Comparison of ENCODE assay signal across 29 cellular contexts in the genomic region with DNA sequence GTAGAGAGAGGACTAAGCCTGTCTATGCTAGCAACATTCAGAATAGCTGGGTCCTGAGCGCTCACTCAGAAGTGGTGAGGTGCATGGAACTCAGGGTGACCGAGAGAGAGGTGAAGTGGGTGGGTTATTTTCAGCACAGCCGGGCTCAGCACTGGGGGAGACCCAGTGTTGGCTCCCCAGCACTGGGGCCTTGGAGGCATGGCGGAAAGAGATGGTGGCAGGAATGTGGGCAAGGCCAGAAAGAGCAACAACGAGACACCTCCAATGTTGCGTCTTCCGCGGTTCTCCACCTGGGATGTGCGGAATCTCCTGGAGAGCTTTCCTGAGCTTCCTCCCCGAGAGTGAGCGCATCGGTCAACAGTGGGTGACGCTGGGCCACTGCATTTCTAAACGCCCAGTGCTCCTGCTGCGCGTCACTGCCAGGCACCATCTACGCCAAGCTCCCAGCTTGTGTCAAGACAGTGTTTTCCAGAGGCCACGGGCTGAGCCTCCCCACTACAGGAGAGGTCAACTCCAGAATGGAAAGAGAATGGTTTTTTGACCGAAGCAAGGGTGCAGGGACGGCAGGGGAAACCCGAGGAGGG.
"Had no signal": no experiment of that assay in that cellular context is flagged by ENCODE, and none has a peak within 500 bp of the region (broad histone marks: within the 10 kb centered on the region; RNA-seq: fewer than 3 reads in every experiment).

No MANE protein-coding gene starts in this region.

- H3K27me3 ChIP-seq: ascending aorta, body of pancreas, MG63 had no signal

- H3K36me3 ChIP-seq: ascending aorta, MG63 had no signal

- FAIRE-seq: bronchial epithelial cell, RCC 7860, TTC549 had no signal

- H3K27ac ChIP-seq: ascending aorta, body of pancreas had no signal

- H3K9me3 ChIP-seq: ascending aorta, body of pancreas, MG63 had no signal

- H3K4me1 ChIP-seq: ascending aorta, body of pancreas had no signal

- ATAC-seq: activated naive CD4-positive, alpha-beta T cell treated with anti-CD3 and anti-CD28 coated beads, Interleukin-2, amount 50 U/mL, for 72 hours; activated naive CD8-positive, alpha-beta T cell treated with anti-CD3 and anti-CD28 coated beads, Interleukin-2, amount 50 U/mL, for 24 hours; body of pancreas; T-helper 17 cell had no signal

- DNase-seq: activated B cell treated with CpG ODN at 0.5 μM for 24 hours; activated CD4-positive, alpha-beta memory T cell treated with anti-CD3 and anti-CD28 coated beads for 36 hours; activated CD4-positive, alpha-beta T cell treated with anti-CD3 and anti-CD28 coated beads for 1 hour; activated CD4-positive, alpha-beta T cell treated with anti-CD3 and anti-CD28 coated beads, Interleukin-2, amount 10 ng/mL, durations not matched to agents 7 days and 5 days; activated effector memory CD4-positive, alpha-beta T cell treated with Interleukin-2 at 50 U/mL for 16 hours; activated naive CD4-positive, alpha-beta T cell; activated naive CD8-positive, alpha-beta T cell treated with anti-CD3 and anti-CD28 coated beads, Interleukin-2, amount 50 U/mL, for 24 hours; activated T-cell treated with anti-CD3 and anti-CD28 coated beads, Interleukin-2, amount 50 U/mL, for 24 hours; amniotic stem cell; body of pancreas; central memory CD4-positive, alpha-beta T cell; MG63; NCI-H1105; NCI-H1436; NCI-H1694 treated with DMSO at 0.1 percent for 48 hours; NCI-H2029 treated with DMSO at 0.1 percent for 48 hours; NCI-H345; NCI-H510A treated with DMSO at 0.1 percent for 48 hours; NCI-H69; NK-92 treated with Interleukin-12 subunit alpha and Interleukin-12 subunit beta, amount 100 ng/mL, for 24 hours; OCI-M1; SHP77 treated with DMSO at 0.1 percent for 48 hours; T-helper 17 cell; T-helper 9 cell had no signal

- H3K4me3 ChIP-seq: ascending aorta, body of pancreas, MG63 had no signal
